In the genomic region with DNA sequence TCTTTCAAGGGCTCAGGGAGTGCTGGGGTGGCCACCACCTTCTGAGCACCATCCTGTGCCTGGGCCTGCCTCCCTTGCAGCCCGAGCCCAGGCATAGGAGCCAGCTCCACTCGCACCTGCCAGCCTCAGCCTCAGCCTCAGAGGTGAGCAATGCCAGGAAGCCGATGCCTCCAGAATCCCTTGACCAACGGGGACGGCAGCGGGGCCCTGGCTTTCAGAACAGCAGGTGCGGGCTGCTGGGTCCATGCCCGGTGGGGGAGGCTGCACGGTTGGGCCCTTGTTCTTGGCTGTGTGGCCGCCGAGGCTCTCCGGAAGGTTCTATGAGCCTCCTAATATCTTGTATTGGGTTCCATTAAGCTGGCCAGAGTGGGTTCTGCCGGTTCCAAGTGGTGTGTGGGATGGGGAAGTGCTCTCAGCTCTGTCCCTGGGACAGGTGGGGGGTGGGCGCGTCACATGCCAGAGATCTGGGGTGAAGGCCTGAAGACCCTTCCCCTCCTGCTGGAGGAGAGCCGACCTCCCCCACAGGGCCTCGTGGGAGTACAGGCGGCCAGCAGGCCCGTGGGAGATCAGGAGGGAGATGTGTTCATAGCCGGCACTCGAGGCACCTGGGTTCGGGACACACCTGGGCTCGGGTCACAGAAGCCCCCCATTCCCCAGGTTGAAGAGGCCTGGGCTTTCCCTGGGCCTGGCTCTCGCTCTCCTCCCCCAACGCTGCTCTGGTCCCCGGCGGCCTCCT, we compare ENCODE assay signal across 21 cellular contexts. TPM values are rescaled to one million over a fixed set of nuclear protein-coding genes. Genes with fewer than 3 reads are reported as not detected.
DNase-seq lines count a peak whose midpoint lies in the region; TF ChIP-seq lines count a peak whose summit lies in the region.
"Had no signal": no experiment of that assay in that cellular context is flagged by ENCODE, and none has a peak within 500 bp of the region (broad histone marks: within the 10 kb centered on the region; RNA-seq: fewer than 3 reads in every experiment).

No MANE protein-coding gene starts in this region.

- H3K4me3 ChIP-seq in sigmoid colon, result no peak overlapping the region
- H3K4me3 ChIP-seq: A549, BLaER1, GM23248, PC-9 had no signal

- no peak for TF ChIP-seq CTCF in sigmoid colon (IDR thresholded peaks at IDR 0.05)

- peak overlapping the region; percentile 60 for H3K27ac ChIP-seq in cingulate gyrus (ENCODE audit: low read depth, low read length)
- H3K27ac ChIP-seq in sigmoid colon, result peak overlapping the region in 3 of 4 donors; percentile 60 to 78 (median 69)
- H3K27ac ChIP-seq: A549, BLaER1, GM23248, PC-9 had no signal

- H3K4me1 ChIP-seq in sigmoid colon, result peaks cover 0 to 31% (median 22%) of the 10 kb centered on the region in 4 donors

- no peak for TF ChIP-seq EP300 in sigmoid colon (IDR thresholded peaks at IDR 0.05)

- peak; percentile 53 for DNase-seq in COLO668 (lab: John Stamatoyannopoulos, UW; ENCODE audit: unreplicated experiment)
- peak; percentile 77 to 93 for DNase-seq in SHP77 (lab: John Stamatoyannopoulos, UW)
- DNase-seq in sigmoid colon, result no peak
- no peak for DNase-seq in NCI-H2081 (lab: John Stamatoyannopoulos, UW)
- DNase-seq in T1000 (lab: John Stamatoyannopoulos, UW), result no peak
- no peak for DNase-seq in germinal center (ENCODE audit: low spot score)
- DNase-seq in H4 (ENCODE audit: low spot score), result no peak
- DNase-seq: CD4-positive, alpha-beta memory T cell; DND-41; GDM1; GM23248; MM.1S; NCI-H1092; NCI-H1436 treated with DMSO at 0.1 percent for 48 hours; NCI-H2029; NCI-H510A; NCI-H748 treated with DMSO at 0.1 percent for 48 hours; PC-9 had no signal

- 84 to 88% methylated on average over 27 of the region's 27 CpGs for WGBS in sigmoid colon, 2 donors

- TF ChIP-seq POLR2A in sigmoid colon (IDR thresholded peaks at IDR 0.05), result no peak

- no peaks in the 10 kb centered on the region for H3K9me3 ChIP-seq in sigmoid colon
- H3K9me3 ChIP-seq: A549, BLaER1 had no signal

- H3K27me3 ChIP-seq in sigmoid colon, result no peaks in the 10 kb centered on the region

- H3K36me3 ChIP-seq in sigmoid colon, result no peaks in the 10 kb centered on the region
- H3K36me3 ChIP-seq: BLaER1 had no signal

- intact Hi-C loops in sigmoid colon (cut with DNase I), result no loop called here

RNA-seq across cellular contexts. Expression of a gene that starts 27.0 kb away (rescaled TPM):
- total RNA-seq in sigmoid colon, result 10 to 100 TPM; 36.9 to 67.3 (median 46.0) TPM
- polyA plus RNA-seq in sigmoid colon, result 1 to 10 TPM in 1 of 3 donors, under 1 TPM in 2; 0.60 to 1.9 (median 0.69) TPM
- 0.17 and 0.70 TPM in 2 replicates for total RNA-seq in H4 (2014; rRNA removed; shearing (Covaris generic))
- total RNA-seq: CD4-positive, alpha-beta memory T cell had no signal

RNA-seq across cellular contexts. Expression of a gene that starts 34.4 kb away (rescaled TPM):
- total RNA-seq in sigmoid colon, result 10 to 100 TPM in 3 of 4 donors, 1 to 10 TPM in 1; 9.5 to 23.5 (median 16.7) TPM
- 10 to 100 TPM; 14.1 to 18.6 (median 17.4) TPM for polyA plus RNA-seq in sigmoid colon
- total RNA-seq in H4 (2014; rRNA removed; shearing (Covaris generic)), result 33.6 and 40.7 TPM in 2 replicates

Comparison
In these comparisons a context has a peak if more than half of its experiments do, and no peak if none do; other contexts are left out.
1. DNase-seq: peak in COLO668 (single experiment) and SHP77 (2 of 2); none in sigmoid colon (single experiment), NCI-H2081 (0 of 2), T1000 (single experiment), germinal center (single experiment) and H4 (single experiment).
2. RNA of a gene that starts 27.0 kb away (total RNA-seq): 36.9 to 67.3 TPM in sigmoid colon; 0.17 to 0.70 TPM in H4; every median in the first group is over 10 times any median in the second.